In the genomic region with DNA sequence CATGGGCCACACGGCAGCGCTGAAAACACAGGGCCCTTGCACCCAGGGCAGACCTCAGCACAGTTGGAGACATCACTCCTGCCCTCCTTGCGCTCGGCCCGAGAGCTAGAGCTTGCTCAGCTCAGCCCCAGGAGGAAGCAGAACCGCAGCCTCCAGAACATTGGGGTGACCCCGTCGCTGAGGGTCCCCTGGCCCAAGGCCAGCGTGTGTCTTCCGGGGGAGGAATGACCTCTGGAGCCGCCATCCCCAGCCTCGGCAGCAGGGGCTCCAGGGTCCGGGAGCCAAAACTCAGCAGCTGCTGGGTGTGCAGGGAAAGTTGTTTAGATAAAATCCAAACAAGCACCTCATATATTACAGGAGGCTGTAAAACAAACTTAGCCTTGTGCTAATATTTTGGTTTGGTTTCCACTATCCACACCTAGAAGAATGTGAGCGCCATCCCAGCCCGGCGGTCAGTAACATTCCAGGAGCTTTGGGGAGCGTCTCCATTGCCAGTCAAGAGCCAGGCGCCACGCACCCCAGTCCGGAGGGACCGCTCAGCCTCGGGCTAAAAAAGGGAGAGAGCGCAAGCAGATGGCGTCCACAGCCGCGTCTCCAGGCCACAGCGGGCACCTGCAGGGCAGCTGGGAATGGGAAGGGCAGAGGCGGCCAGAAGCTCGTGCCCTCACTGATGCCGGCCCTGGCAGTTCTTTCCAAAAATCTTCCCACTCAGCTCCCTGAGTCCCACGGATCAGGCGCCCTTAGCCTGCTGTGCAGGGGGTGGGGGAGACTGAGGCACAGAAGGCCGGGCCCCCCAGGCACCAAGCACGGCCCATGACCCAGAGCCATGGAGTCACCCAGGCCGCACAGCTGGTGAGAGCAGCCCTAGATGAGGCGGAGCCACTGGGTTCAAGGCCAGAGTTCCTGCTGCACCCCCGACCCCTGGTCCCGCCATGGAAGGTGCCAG, we compare ENCODE assay signal across 19 cellular contexts. TPM values are rescaled to one million over a fixed set of nuclear protein-coding genes. Genes with fewer than 3 reads are reported as not detected.
DNase-seq lines count a peak whose midpoint lies in the region; ATAC-seq, FAIRE-seq and TF ChIP-seq lines count a peak whose summit lies in the region.
"Had no signal": no experiment of that assay in that cellular context is flagged by ENCODE, and none has a peak within 500 bp of the region (broad histone marks: within the 10 kb centered on the region; RNA-seq: fewer than 3 reads in every experiment).

No MANE protein-coding gene starts in this region.

- H4K20me1 ChIP-seq in BLaER1 (no peaks in the 10 kb centered on the region), K562 (replicated peaks; ENCODE audit: control insufficient read depth, insufficient read depth, low read length) (peaks cover 42% of the 10 kb centered on the region)

- 24% methylated on average over 36 of the region's 38 CpGs for WGBS in K562 (ENCODE audit: insufficient coverage, low coverage, missing lambda C conversion rate)
- WGBS in sigmoid colon, 2 donors, result 50 to 69% methylated on average over 38 of the region's 38 CpGs

- DNase-seq in K562 (ENCODE audit: extremely low read depth in 1 of 4, low spot score in 3 of 4) (no peak), left kidney (ENCODE audit: low read depth, low spot score) (peak; percentile 52), sigmoid colon (peak; percentile 72), 8988T (no peak)
- DNase-seq: activated CD4-positive, alpha-beta T cell treated with anti-CD3 and anti-CD28 coated beads, Interleukin-2, amount 10 ng/mL, durations not matched to agents 7 days and 5 days; H7; Kasumi-1; NCI-H1048; NCI-H2029; T-helper 2 cell had no signal

- in situ Hi-C loops in K562 (cut with MboI), result no loop called here

- no peak for TF ChIP-seq POLR2A in K562 (conservative IDR thresholded peaks at IDR 0.05)
- TF ChIP-seq POLR2A in sigmoid colon (IDR thresholded peaks at IDR 0.05), result no peak

- CTCF ChIA-PET in K562 (lab: Yijun Ruan, JAX; ENCODE audit: low intra/inter-chr PET ratio), result no interaction called here

- FAIRE-seq in K562 (lab: Jason Lieb, UNC), result no peak
- FAIRE-seq: endothelial cell of umbilical vein, keratinocyte had no signal

- peak overlapping the region; percentile 95 for H3K27ac ChIP-seq in BLaER1
- no peak overlapping the region for H3K27ac ChIP-seq in K562 (ENCODE audit: extremely low read depth, low read depth, low read length)
- peak overlapping the region; percentile 77 to 89 (median 81) for H3K27ac ChIP-seq in sigmoid colon
- H3K27ac ChIP-seq: neural progenitor cell, prostate gland had no signal

- H3K9me1 ChIP-seq in K562 (ENCODE audit: control insufficient read depth, insufficient read depth, low read length), result peaks cover 4% of the 10 kb centered on the region

- no peak for TF ChIP-seq EP300 in K562 (IDR thresholded peaks at IDR 0.05; ENCODE audit: low read length)
- no peak for TF ChIP-seq EP300 in sigmoid colon (IDR thresholded peaks at IDR 0.05)

- H2AFZ ChIP-seq in K562 (ENCODE audit: low read depth, low read length), result no peak overlapping the region
- H2AFZ ChIP-seq: neural progenitor cell had no signal

- H3K9me3 ChIP-seq in BLaER1, result no peaks in the 10 kb centered on the region
- H3K9me3 ChIP-seq in K562 (replicated peaks; ENCODE audit: control insufficient read depth, insufficient read depth, low read depth, low read length), result no peaks in the 10 kb centered on the region
- no peaks in the 10 kb centered on the region for H3K9me3 ChIP-seq in sigmoid colon
- H3K9me3 ChIP-seq: prostate gland had no signal

- peak overlapping the region; percentile 64; the same call in 1 of the 2 replicates for H3K4me3 ChIP-seq in BLaER1
- H3K4me3 ChIP-seq in K562, result no peak overlapping the region
- peak overlapping the region in 2 of 4 donors; percentile 1 to 5 for H3K4me3 ChIP-seq in sigmoid colon
- H3K4me3 ChIP-seq: neural progenitor cell, prostate gland had no signal

- no peaks in the 10 kb centered on the region for H3K27me3 ChIP-seq in BLaER1
- H3K27me3 ChIP-seq in K562 (ENCODE audit: control insufficient read depth in 2 of 2, insufficient read depth in 2 of 2, low read length in 2 of 2), result peaks cover 34 to 82% of the 10 kb centered on the region in 2 experiments
- no peaks in the 10 kb centered on the region for H3K27me3 ChIP-seq in sigmoid colon
- H3K27me3 ChIP-seq: neural progenitor cell had no signal

- H3K9ac ChIP-seq in BLaER1 (peak overlapping the region; percentile 79), K562 (ENCODE audit: insufficient read depth in 1 of 2, low read depth in 2 of 2, low read length in 2 of 2) (no peak overlapping the region)
- H3K9ac ChIP-seq: neural progenitor cell had no signal

- TF ChIP-seq CTCF in K562 (IDR thresholded peaks at IDR 0.05 in 2 of 3, conservative IDR thresholded peaks at IDR 0.05 in 1 of 3; ENCODE audit: insufficient read depth in 2 of 3, low read depth in 1 of 3, low read length in 3 of 3), result no peak
- TF ChIP-seq CTCF in sigmoid colon (IDR thresholded peaks at IDR 0.05), result peak in 1 of 4 experiments; percentile 23

- POLR2A ChIA-PET in K562 (lab: Yijun Ruan, JAX), result interaction anchor here (0.6 kb wide), 1 partner anchor 138 kb away, joined by 3 read pairs; no protein-coding TSS in a partner anchor

- ATAC-seq in K562 (no peak), HG03439 (IDR thresholded peaks at IDR 0.05; ENCODE audit: unreplicated experiment) (no peak), HG03442 (IDR thresholded peaks at IDR 0.05; ENCODE audit: unreplicated experiment) (no peak), GM18867 (IDR thresholded peaks at IDR 0.05; ENCODE audit: unreplicated experiment) (no peak)
- ATAC-seq: stimulated activated effector memory CD8-positive, alpha-beta T cell treated with anti-CD3 and anti-CD28 coated beads, Interleukin-12 subunit alpha, Interleukin-12 subunit beta, amount 100 ng/mL, for 72 hours had no signal

- peak overlapping the region; percentile 99 for H3K4me2 ChIP-seq in BLaER1
- H3K4me2 ChIP-seq in K562 (ENCODE audit: insufficient read depth, low read length), result no peak overlapping the region
- H3K4me2 ChIP-seq: neural progenitor cell had no signal

- no peaks in the 10 kb centered on the region for H3K79me2 ChIP-seq in K562 (ENCODE audit: control insufficient read depth, insufficient read depth, low read length)

- BruUV-seq in K562 (replicated peaks; lab: Mats Ljungman, UMichigan), result no TSS peak

- TF ChIP-seq RAD21 in K562 (CRISPR knock-in tag; conservative IDR thresholded peaks at IDR 0.05 in 1 of 2, IDR thresholded peaks at IDR 0.05 in 1 of 2), result no peak

- peaks cover 100% of the 10 kb centered on the region for H3K4me1 ChIP-seq in BLaER1
- H3K4me1 ChIP-seq in K562 (replicated peaks in 1 of 2; ENCODE audit: control insufficient read depth in 2 of 2, insufficient read depth in 2 of 2, low read length in 2 of 2), result peaks cover 0 to 80% of the 10 kb centered on the region in 2 experiments; a peak in 1 of 5 replicates
- H3K4me1 ChIP-seq in sigmoid colon, result peaks cover 0 to 91% (median 81%) of the 10 kb centered on the region in 4 donors
- H3K4me1 ChIP-seq: neural progenitor cell, prostate gland had no signal

- intact Hi-C loops in K562 (cut with micrococcal nuclease), result no loop called here
- intact Hi-C loops in sigmoid colon (cut with DNase I), result no loop called here

- no peaks in the 10 kb centered on the region for H3K36me3 ChIP-seq in BLaER1
- H3K36me3 ChIP-seq in K562 (ENCODE audit: control insufficient read depth, insufficient read depth, low read length), result no peaks in the 10 kb centered on the region
- H3K36me3 ChIP-seq in sigmoid colon, result no peaks in the 10 kb centered on the region
- H3K36me3 ChIP-seq: neural progenitor cell, prostate gland had no signal

TF ChIP-seq in K562, 482 proteins besides CTCF, POLR2A, EP300 and RAD21:
- no peak for TF ChIP-seq BHLHE40 (IDR thresholded peaks at IDR 0.05; ENCODE audit: low read length)
- TF ChIP-seq OTX1 (CRISPR knock-in tag; IDR thresholded peaks at IDR 0.05), result no peak
- 0 out of 2 replicates have a peak, but pooled peaks have one; percentile 13 for TF ChIP-seq NFIC (IDR thresholded peaks at IDR 0.05)

RNA-seq across cellular contexts. Expression of gene SLX9, which starts 52.0 kb away (rescaled TPM):
- 18.9 and 29.0 TPM in 2 replicates for total RNA-seq in K562 (2011; cell fraction: chromatin; rRNA removed; ENCODE audit: low replicate concordance)
- 22.8 and 25.7 TPM in 2 replicates for total RNA-seq in K562 (2011; cell fraction: nucleolus; rRNA removed)
- 14.8 and 16.0 TPM in 2 replicates for total RNA-seq in K562 (2011; cell fraction: nucleoplasm; rRNA removed)
- total RNA-seq in K562 (2014; rRNA removed), result 65.2 and 66.8 TPM in 2 replicates
- total RNA-seq in K562 (2014; rRNA removed; fragmentation: Illumina TruSeq; extraction: Trizol), result 11.2 and 14.8 TPM in 2 replicates
- total RNA-seq in K562 (2015; rRNA removed; fragmentation: Illumina TruSeq; extraction: Trizol), result 18.5 and 20.3 TPM in 2 replicates
- 71.2 and 75.5 TPM in 2 replicates for total RNA-seq in K562 (2021)
- polyA plus RNA-seq in K562 (2011; rRNA removed), result 13.5 and 16.5 TPM in 2 replicates
- polyA plus RNA-seq in K562 (2011; cell fraction: cytosol; rRNA removed), result 14.3 and 38.6 TPM in 2 replicates
- polyA plus RNA-seq in K562 (2011; cell fraction: nucleus; rRNA removed), result 10.2 and 19.3 TPM in 2 replicates
- polyA plus RNA-seq in K562 (2012), result 34.2 and 36.9 TPM in 2 replicates
- polyA plus RNA-seq in K562 (2014; fragmentation: Illumina TruSeq; extraction: Trizol), result 8.2 and 18.9 TPM in 2 replicates
- 1 to 10 TPM; 1.2 to 1.8 TPM for polyA plus RNA-seq in K562 (2014; fragmentation: Nextera tagmentation; extraction: Ambion mirVana)
- 54.4 and 60.2 TPM in 2 replicates for polyA plus RNA-seq in K562 (2014; rRNA removed)
- 16.0 and 22.8 TPM in 2 replicates for polyA minus RNA-seq in K562 (2011; rRNA and poly(A)+ RNA removed)
- 25.3 and 31.3 TPM in 2 replicates for polyA minus RNA-seq in K562 (2011; cell fraction: cytosol; rRNA and poly(A)+ RNA removed)
- polyA minus RNA-seq in K562 (2011; cell fraction: nucleus; rRNA and poly(A)+ RNA removed), result 3.8 and 5.3 TPM in 2 replicates
- total RNA-seq in sigmoid colon, result 10 to 100 TPM; 18.3 to 38.8 (median 22.0) TPM
- polyA plus RNA-seq in sigmoid colon, result 10 to 100 TPM in 2 of 3 donors, 1 to 10 TPM in 1; 9.7 to 31.9 (median 15.0) TPM

Comparison
In these comparisons a context has a peak if more than half of its experiments do, and no peak if none do; other contexts are left out.
1. DNase-seq: peak in left kidney (single experiment) and sigmoid colon (single experiment); none in K562 (0 of 4) and 8988T (single experiment).